ENCODE assay signal across 19 cellular contexts in genomic region chr5:100776244-100776643, GRCh38.
A peak's percentile ranks its signal among the peaks of the same experiment; 100 is the strongest.
DNase-seq lines count a peak whose midpoint lies in the region; FAIRE-seq and TF ChIP-seq lines count a peak whose summit lies in the region.
"Had no signal": no experiment of that assay in that cellular context is flagged by ENCODE, and none has a peak within 500 bp of the region (broad histone marks: within the 10 kb centered on the region; RNA-seq: fewer than 3 reads in every experiment).

No MANE protein-coding gene starts in this region.

- peaks cover 22% of the 10 kb centered on the region for H3K4me1 Mint-ChIP-seq in osteocyte (ENCODE audit: unreplicated experiment)

- WGBS in small intestine, 3 donors = 86 to 94% (median 93%) methylated on average over 1 of the region's 1 CpG

- FAIRE-seq in small intestine (lab: Jason Lieb, UNC) = no peak
- FAIRE-seq: pancreas had no signal

- no peaks in the 10 kb centered on the region for H3K27me3 ChIP-seq in small intestine (ENCODE audit: control insufficient read depth in 2 of 2, insufficient read depth in 2 of 2, low read length in 2 of 2)
- H3K27me3 ChIP-seq: pancreas had no signal

- H3K4me3 ChIP-seq in cardiac fibroblast (replicated peaks in 1 of 2; ENCODE audit: low read depth in 2 of 2, low read length in 2 of 2) (no peak overlapping the region), small intestine (ENCODE audit: low read depth in 1 of 2, low read length in 2 of 2) (no peak overlapping the region)
- H3K4me3 ChIP-seq: coronary artery, pancreas had no signal

- no peak overlapping the region for H3K27ac ChIP-seq in small intestine (ENCODE audit: low read depth in 1 of 2, low read length in 1 of 2)
- H3K27ac ChIP-seq: 22Rv1, pancreas had no signal

- no peaks in the 10 kb centered on the region for H3K4me1 ChIP-seq in small intestine (ENCODE audit: control insufficient read depth in 2 of 2, insufficient read depth in 1 of 2, low read depth in 1 of 2, low read length in 1 of 2)
- H3K4me1 ChIP-seq: pancreas had no signal

- no peaks in the 10 kb centered on the region for H3K27me3 Mint-ChIP-seq in osteocyte (ENCODE audit: unreplicated experiment)

- H3K36me3 Mint-ChIP-seq in osteocyte (ENCODE audit: unreplicated experiment) = no peaks in the 10 kb centered on the region

- DNase-seq in NOMO-1 (lab: John Stamatoyannopoulos, UW; ENCODE audit: unreplicated experiment in 2 of 2) (peak; percentile 35 to 59), NOMO-1 treated with dmso at 0.1 percent for 144 hours (lab: John Stamatoyannopoulos, UW; ENCODE audit: unreplicated experiment) (no peak), NOMO-1 treated with DMSO at 0.1 percent for 48 hours (lab: John Stamatoyannopoulos, UW; ENCODE audit: unreplicated experiment) (peak; percentile 31), cardiac fibroblast (ENCODE audit: low read depth in 2 of 2) (peak; percentile 5 to 30), osteocyte (ENCODE audit: extremely low spot score, unreplicated experiment) (no peak), NCI-H1048 (lab: John Stamatoyannopoulos, UW) (no peak), NCI-H1694 treated with DMSO at 0.1 percent for 48 hours (lab: John Stamatoyannopoulos, UW) (no peak), small intestine (no peak)
- DNase-seq: activated CD4-positive, alpha-beta T cell treated with anti-CD3 and anti-CD28 coated beads, Interleukin-2, amount 50 U/mL, for 1 hour; activated T-cell treated with anti-CD3 and anti-CD28 coated beads, Interleukin-2, amount 50 U/mL, for 48 hours; GF-D8; Kasumi-1; NCI-H2029; NCI-H524 treated with DMSO at 0.1 percent for 48 hours; pancreas; substantia nigra; T-helper 9 cell had no signal

- TF ChIP-seq CTCF in cardiac fibroblast (IDR thresholded peaks at IDR 0.05; ENCODE audit: low read depth, low read length) (no peak), osteocyte (IDR thresholded peaks at IDR 0.05) (no peak)

- H3K36me3 ChIP-seq in small intestine (ENCODE audit: control insufficient read depth in 2 of 2, insufficient read depth in 2 of 2, low read length in 2 of 2) = no peaks in the 10 kb centered on the region
- H3K36me3 ChIP-seq: pancreas had no signal

- H3K4me3 Mint-ChIP-seq in osteocyte (ENCODE audit: unreplicated experiment) = no peak overlapping the region

- no peaks in the 10 kb centered on the region for H3K9me3 ChIP-seq in small intestine (ENCODE audit: control insufficient read depth, low read depth)
- H3K9me3 ChIP-seq: pancreas had no signal

- peak overlapping the region; percentile 61 for H3K27ac Mint-ChIP-seq in osteocyte (ENCODE audit: unreplicated experiment)

- no peaks in the 10 kb centered on the region for H3K9me3 Mint-ChIP-seq in osteocyte (ENCODE audit: unreplicated experiment)

Comparison
In these comparisons a context has a peak if more than half of its experiments do, and no peak if none do; other contexts are left out.
1. DNase-seq: peak in NOMO-1 (2 of 2), NOMO-1 treated with DMSO at 0.1 percent for 48 hours (single experiment) and cardiac fibroblast (2 of 2); none in NOMO-1 treated with dmso at 0.1 percent for 144 hours (single experiment), osteocyte (single experiment), NCI-H1048 (single experiment), NCI-H1694 treated with DMSO at 0.1 percent for 48 hours (single experiment) and small intestine (single experiment).